11 cellular contexts compared by ENCODE assay signal in genomic region chr1:63189677-63190076, GRCh38.
DNase-seq lines count a peak whose midpoint lies in the region; ATAC-seq and TF ChIP-seq lines count a peak whose summit lies in the region.
"Had no signal": no experiment of that assay in that cellular context is flagged by ENCODE, and none has a peak within 500 bp of the region (broad histone marks: within the 10 kb centered on the region; RNA-seq: fewer than 3 reads in every experiment).

No MANE protein-coding gene starts in this region.

- TF ChIP-seq RAD21 in IMR-90 (IDR thresholded peaks at IDR 0.05; ENCODE audit: low read length): 0 out of 2 replicates have a peak, but pooled peaks have one; percentile 9

- H2BK20ac ChIP-seq in IMR-90 (ENCODE audit: low read depth, low read length): no peak overlapping the region

- no peaks in the 10 kb centered on the region for H3K4me1 Mint-ChIP-seq in nephron progenitor cell
- H3K4me1 Mint-ChIP-seq: activated naive CD8-positive, alpha-beta T cell treated with anti-CD3 and anti-CD28 coated beads, Interleukin-2, amount 50 U/mL, for 24 hours had no signal

- intact Hi-C loops in IMR-90 (cut with micrococcal nuclease): no loop called here

- H3K79me1 ChIP-seq in IMR-90 (ENCODE audit: low read depth in 1 of 2, low read length in 2 of 2): no peaks in the 10 kb centered on the region

- no peak overlapping the region for H3K27ac ChIP-seq in IMR-90 (ENCODE audit: insufficient read depth, low read length)
- no peak overlapping the region for H3K27ac ChIP-seq in OCI-LY1 (ENCODE audit: low read depth, low read length, poor library complexity, severe bottlenecking)
- H3K27ac ChIP-seq: epithelial cell of prostate had no signal

- BruUV-seq in IMR-90 (replicated peaks; lab: Mats Ljungman, UMichigan): no TSS peak

- H3K79me2 ChIP-seq in OCI-LY1 (ENCODE audit: insufficient read depth, low read length): no peaks in the 10 kb centered on the region

- H3K36me3 Mint-ChIP-seq in nephron progenitor cell (ENCODE audit: low read depth): no peaks in the 10 kb centered on the region

- H3F3A ChIP-seq in OCI-LY1 (ENCODE audit: insufficient read depth, low read length): no peaks in the 10 kb centered on the region

- dilution Hi-C loops in IMR-90 (cut with HindIII; ENCODE audit: low sequenced_read_pairs, unreplicated experiment): no loop called here

- no peaks in the 10 kb centered on the region for H3K36me3 ChIP-seq in IMR-90 (ENCODE audit: control insufficient read depth, insufficient read depth, low read length)
- H3K36me3 ChIP-seq in OCI-LY1 (ENCODE audit: insufficient read depth, low read length): no peaks in the 10 kb centered on the region

- no peak overlapping the region for H2BK15ac ChIP-seq in IMR-90 (ENCODE audit: low read depth, low read length)

- no peak overlapping the region for H3K14ac ChIP-seq in IMR-90 (replicated peaks; ENCODE audit: low read depth, low read length)

- no peak overlapping the region for H3K27ac Mint-ChIP-seq in nephron progenitor cell
- H3K27ac Mint-ChIP-seq: activated naive CD8-positive, alpha-beta T cell treated with anti-CD3 and anti-CD28 coated beads, Interleukin-2, amount 50 U/mL, for 24 hours had no signal

- no peak overlapping the region for H4K5ac ChIP-seq in IMR-90 (ENCODE audit: low read depth, low read length)

- no peak overlapping the region for H4K91ac ChIP-seq in IMR-90 (ENCODE audit: insufficient read depth, low read depth, low read length)

- H3K23ac ChIP-seq in IMR-90 (ENCODE audit: low read depth, low read length): no peak overlapping the region

- H2AK5ac ChIP-seq in IMR-90 (ENCODE audit: low read depth, low read length): no peak overlapping the region

- H3K4ac ChIP-seq in IMR-90 (ENCODE audit: low read depth, low read length): no peak overlapping the region

- H3K9me2 ChIP-seq in OCI-LY1 (ENCODE audit: low read depth, low read length): no peaks in the 10 kb centered on the region

- WGBS in IMR-90 (ENCODE audit: extremely low coverage in 2 of 2, insufficient read length in 1 of 2), 2 experiments: no CpG with 5 or more reads among the region's 1 CpG

- H3K27me3 ChIP-seq in IMR-90 (ENCODE audit: control insufficient read depth, insufficient read depth, low read length) (no peaks in the 10 kb centered on the region), OCI-LY1 (ENCODE audit: insufficient read depth, low read length) (no peaks in the 10 kb centered on the region)

- TF ChIP-seq POLR2A in IMR-90 (IDR thresholded peaks at IDR 0.05; ENCODE audit: low read depth, low read length): no peak

- H4K8ac ChIP-seq in IMR-90 (ENCODE audit: low read depth in 2 of 2, low read length in 2 of 2): no peak overlapping the region

- H3K18ac ChIP-seq in IMR-90 (ENCODE audit: low read depth, low read length): no peak overlapping the region

- H3K9ac ChIP-seq in IMR-90 (ENCODE audit: low read depth, low read length): no peak overlapping the region
- no peak overlapping the region for H3K9ac ChIP-seq in OCI-LY1 (ENCODE audit: low read length)

- peak; percentile 18; the same call in 1 of the 2 replicates for TF ChIP-seq CTCF in IMR-90 (conservative IDR thresholded peaks at IDR 0.05; ENCODE audit: low read depth, low read length)
- peak; percentile 39; the same call in 1 of the 2 replicates for TF ChIP-seq CTCF in OCI-LY1 (IDR thresholded peaks at IDR 0.05; ENCODE audit: low read length)
- TF ChIP-seq CTCF in nephron progenitor cell (IDR thresholded peaks at IDR 0.05): no peak

- H3K56ac ChIP-seq in IMR-90 (ENCODE audit: extremely low read depth, insufficient read depth, low read length): no peak overlapping the region

- ATAC-seq in IMR-90 (ENCODE audit: low read depth) (no peak), HG03457 (IDR thresholded peaks at IDR 0.05; ENCODE audit: unreplicated experiment) (no peak), HG03521 (IDR thresholded peaks at IDR 0.05; ENCODE audit: unreplicated experiment) (no peak)
- ATAC-seq: activated naive CD8-positive, alpha-beta T cell treated with anti-CD3 and anti-CD28 coated beads, Interleukin-2, amount 50 U/mL, for 24 hours had no signal

- H2BK120ac ChIP-seq in IMR-90 (ENCODE audit: low read depth, low read length): no peak overlapping the region

- no peak overlapping the region for H3K4me3 ChIP-seq in IMR-90 (ENCODE audit: insufficient read depth, low read depth, low read length)
- no peak overlapping the region for H3K4me3 ChIP-seq in OCI-LY1 (ENCODE audit: low read depth, low read length, poor library complexity, severe bottlenecking)

- DNase-seq in DMS53 (lab: John Stamatoyannopoulos, UW) (peak; percentile 94), IMR-90 (no peak), iPS DF 19.7 (ENCODE audit: low read depth, low spot score) (peak; percentile 90), NCI-H524 (lab: John Stamatoyannopoulos, UW) (no peak), nephron progenitor cell (no peak)
- DNase-seq: activated CD4-positive, alpha-beta T cell treated with anti-CD3 and anti-CD28 coated beads for 1 hour; activated naive CD8-positive, alpha-beta T cell treated with anti-CD3 and anti-CD28 coated beads, Interleukin-2, amount 50 U/mL, for 24 hours had no signal

- no peak overlapping the region for H3K4me3 Mint-ChIP-seq in nephron progenitor cell
- H3K4me3 Mint-ChIP-seq: activated naive CD8-positive, alpha-beta T cell treated with anti-CD3 and anti-CD28 coated beads, Interleukin-2, amount 50 U/mL, for 24 hours had no signal

- no peaks in the 10 kb centered on the region for H4K20me1 ChIP-seq in IMR-90 (ENCODE audit: insufficient read depth, low read length)
- H4K20me1 ChIP-seq in OCI-LY1 (ENCODE audit: insufficient read depth, low read length): no peaks in the 10 kb centered on the region

- H3K9me3 Mint-ChIP-seq in nephron progenitor cell: no peaks in the 10 kb centered on the region
- H3K9me3 Mint-ChIP-seq: activated naive CD8-positive, alpha-beta T cell treated with anti-CD3 and anti-CD28 coated beads, Interleukin-2, amount 50 U/mL, for 24 hours had no signal

- H3K4me1 ChIP-seq in IMR-90 (ENCODE audit: control insufficient read depth, insufficient read depth, low read length): no peaks in the 10 kb centered on the region
- H3K4me1 ChIP-seq in OCI-LY1 (ENCODE audit: insufficient read depth, low read length, severe bottlenecking): no peaks in the 10 kb centered on the region

- H2BK5ac ChIP-seq in IMR-90 (ENCODE audit: low read depth, low read length, poor library complexity, severe bottlenecking): no peak overlapping the region

- no peaks in the 10 kb centered on the region for H3K9me1 ChIP-seq in IMR-90 (ENCODE audit: insufficient read depth, low read length)

- in situ Hi-C loops in IMR-90 (cut with MboI; ENCODE audit: low sequenced_read_pairs): no loop called here

- no peak overlapping the region for H2AFZ ChIP-seq in IMR-90 (replicated peaks; ENCODE audit: low read length, poor library complexity)
- no peak overlapping the region for H2AFZ ChIP-seq in OCI-LY1 (ENCODE audit: low read length)

- CTCF ChIA-PET in IMR-90 (lab: Yijun Ruan, JAX): no interaction called here

- POLR2A ChIA-PET in IMR-90 (lab: Charles Lee; ENCODE audit: unreplicated experiment): interaction anchor here (0.5 kb wide), 1 partner anchor 9 kb away, joined by 4 read pairs; no protein-coding TSS in a partner anchor

- H2AK9ac ChIP-seq in IMR-90 (replicated peaks; ENCODE audit: low read depth, low read length, poor library complexity): no peak overlapping the region

- no peaks in the 10 kb centered on the region for H3K9me3 ChIP-seq in IMR-90 (ENCODE audit: control insufficient read depth, insufficient read depth, low read length)
- H3K9me3 ChIP-seq in OCI-LY1 (ENCODE audit: low read length): no peaks in the 10 kb centered on the region

- H3K27me3 Mint-ChIP-seq in nephron progenitor cell (ENCODE audit: low read depth, poor library complexity): peaks cover 7% of the 10 kb centered on the region

- H3K4me2 ChIP-seq in IMR-90 (ENCODE audit: low read depth, low read length) (no peak overlapping the region), OCI-LY1 (ENCODE audit: low read length) (no peak overlapping the region)

TF ChIP-seq in IMR-90, 13 proteins besides CTCF, POLR2A, EP300 and RAD21:
- no peak for TF ChIP-seq SMC3 (IDR thresholded peaks at IDR 0.05; ENCODE audit: low read depth, low read length)
- TF ChIP-seq RCOR1 (IDR thresholded peaks at IDR 0.05; ENCODE audit: insufficient replicate concordance, low read length): no peak
- no peak for TF ChIP-seq BHLHE40 (IDR thresholded peaks at IDR 0.05; ENCODE audit: low read depth, low read length)
- no peak for TF ChIP-seq USF2 (IDR thresholded peaks at IDR 0.05; ENCODE audit: low read depth, low read length)
- no peak for TF ChIP-seq MXI1 (IDR thresholded peaks at IDR 0.05; ENCODE audit: borderline replicate concordance, low read depth, low read length)
- no peak for TF ChIP-seq MAZ (IDR thresholded peaks at IDR 0.05; ENCODE audit: borderline replicate concordance, low read depth, low read length)
- TF ChIP-seq CHD1 (IDR thresholded peaks at IDR 0.05; ENCODE audit: low read depth, low read length): no peak
- TF ChIP-seq FOS (IDR thresholded peaks at IDR 0.05; ENCODE audit: low read depth, low read length): no peak
- no peak for TF ChIP-seq MAFK (IDR thresholded peaks at IDR 0.05; ENCODE audit: low read depth, low read length)
- no peak for TF ChIP-seq ELK1 (IDR thresholded peaks at IDR 0.05; ENCODE audit: borderline replicate concordance, low read depth, low read length)
- TF ChIP-seq NFE2L2 (IDR thresholded peaks at IDR 0.05; ENCODE audit: low read depth, low read length): no peak
- TF ChIP-seq RFX5 (IDR thresholded peaks at IDR 0.05; ENCODE audit: low read depth, low read length): no peak
- TF ChIP-seq CEBPB (IDR thresholded peaks at IDR 0.05; ENCODE audit: low read depth, low read length): no peak

Comparison
In these comparisons a context has a peak if more than half of its experiments do, and no peak if none do; other contexts are left out.
1. DNase-seq: peak in DMS53 (single experiment) and iPS DF 19.7 (single experiment); none in IMR-90 (single experiment), NCI-H524 (0 of 2) and nephron progenitor cell (single experiment).